8 cellular contexts compared by ENCODE assay signal in genomic region chr1:3746389-3746783, GRCh38. TPM values are rescaled to one million over a fixed set of nuclear protein-coding genes. Genes with fewer than 3 reads are reported as not detected.
A peak's percentile ranks its signal among the peaks of the same experiment; 100 is the strongest.
DNase-seq lines count a peak whose midpoint lies in the region; ATAC-seq and TF ChIP-seq lines count a peak whose summit lies in the region.

No MANE protein-coding gene starts in this region.

- H3K9me2 ChIP-seq in SK-N-SH: no peaks in the 10 kb centered on the region

- H2AFZ ChIP-seq in SK-N-SH (ENCODE audit: low read depth): no peak overlapping the region

- no peak for TF ChIP-seq CTCF in SK-N-SH (IDR thresholded peaks at IDR 0.05)
- TF ChIP-seq CTCF in fibroblast of the aortic adventitia (IDR thresholded peaks at IDR 0.05; ENCODE audit: insufficient read depth, low read length): no peak
- no peak for TF ChIP-seq CTCF in psoas muscle (IDR thresholded peaks at IDR 0.05)

- H3K4me2 ChIP-seq in SK-N-SH: peak overlapping the region; percentile 75

- H3K4me3 ChIP-seq in SK-N-SH (ENCODE audit: low read depth in 2 of 2, low read length in 1 of 2) (peak overlapping the region; percentile 56 to 79), fibroblast of the aortic adventitia (ENCODE audit: low read depth, low read length) (peak overlapping the region; percentile 71), psoas muscle (peak overlapping the region; percentile 91)

- intact Hi-C loops in psoas muscle (cut with DNase I): no loop called here

- peaks cover 10% of the 10 kb centered on the region for H3F3A ChIP-seq in SK-N-SH (replicated peaks; ENCODE audit: insufficient read depth)

- peak; percentile 8 for ATAC-seq in GM18502 (IDR thresholded peaks at IDR 0.05; ENCODE audit: poor library complexity, unreplicated experiment)
- peak; percentile 45 to 76 (median 68) for ATAC-seq in psoas muscle
- no peak for ATAC-seq in GM19328 (IDR thresholded peaks at IDR 0.05; ENCODE audit: unreplicated experiment)
- no peak for ATAC-seq in GM21737 (IDR thresholded peaks at IDR 0.05; ENCODE audit: unreplicated experiment)

- 39% methylated on average over 5 of the region's 30 CpGs for WGBS in SK-N-SH (ENCODE audit: low lambda C conversion rate)
- WGBS in psoas muscle, 3 donors: 14 to 16% (median 15%) methylated on average over 30 of the region's 30 CpGs

- H3K79me2 ChIP-seq in SK-N-SH (ENCODE audit: insufficient read depth): peaks cover 4% of the 10 kb centered on the region; the same call in 1 of the 2 replicates

- peak overlapping the region; percentile 49; the same call in 1 of the 2 replicates for H3K9ac ChIP-seq in SK-N-SH

- no peak for TF ChIP-seq EP300 in SK-N-SH (IDR thresholded peaks at IDR 0.05; ENCODE audit: borderline replicate concordance in 1 of 2, low read depth in 1 of 2, low read length in 1 of 2)

- POLR2A ChIA-PET in SK-N-SH (lab: Yijun Ruan, JAX): no interaction called here

- DNase-seq in SK-N-SH: no peak
- DNase-seq in fibroblast of the aortic adventitia (ENCODE audit: low read depth): no peak
- DNase-seq in psoas muscle: peak in 1 of 2 donors; percentile 61
- no peak for DNase-seq in NCI-H1930 (lab: John Stamatoyannopoulos, UW)
- DNase-seq in occipital lobe (lab: John Stamatoyannopoulos, UW): no peak

- no peak overlapping the region; a peak in 1 of 4 replicates for H3K27ac ChIP-seq in SK-N-SH (ENCODE audit: low read depth in 2 of 2, low read length in 1 of 2)
- H3K27ac ChIP-seq in psoas muscle: peak overlapping the region; percentile 79

- H3K27me3 ChIP-seq in SK-N-SH (ENCODE audit: insufficient read depth) (no peaks in the 10 kb centered on the region), psoas muscle (ENCODE audit: insufficient read depth in 3 of 3, low read length in 2 of 3) (no peaks in the 10 kb centered on the region)

- no peak for TF ChIP-seq RAD21 in SK-N-SH (IDR thresholded peaks at IDR 0.05; ENCODE audit: low read length)

- CTCF ChIA-PET in SK-N-SH (lab: Yijun Ruan, JAX): interaction anchor here (1.0 to 1.4 kb wide), 2 partner anchors 19 to 22 kb away, joined by 5 to 7 read pairs; no protein-coding TSS in a partner anchor

- H4K20me1 ChIP-seq in SK-N-SH (ENCODE audit: insufficient read depth): no peaks in the 10 kb centered on the region

- H3K4me1 ChIP-seq in SK-N-SH (ENCODE audit: control insufficient read depth in 1 of 2, insufficient read depth in 2 of 2, low read depth in 1 of 2, low read length in 1 of 2): peaks cover 0 to 28% of the 10 kb centered on the region in 2 experiments; a peak in 1 of 4 replicates
- peaks cover 22% of the 10 kb centered on the region for H3K4me1 ChIP-seq in psoas muscle

- H3K36me3 ChIP-seq in SK-N-SH (replicated peaks in 1 of 2; ENCODE audit: control insufficient read depth in 1 of 2, insufficient read depth in 2 of 2, low read length in 1 of 2) (peaks cover 0 to 19% of the 10 kb centered on the region in 2 experiments), psoas muscle (ENCODE audit: insufficient read depth in 1 of 2, low read depth in 1 of 2) (peaks cover 0 to 17% of the 10 kb centered on the region in 2 donors)

- no peaks in the 10 kb centered on the region for H3K9me3 ChIP-seq in SK-N-SH
- no peaks in the 10 kb centered on the region for H3K9me3 ChIP-seq in psoas muscle

TF ChIP-seq in SK-N-SH, 30 proteins besides CTCF, POLR2A, EP300 and RAD21:
- TF ChIP-seq REST (IDR thresholded peaks at IDR 0.05; ENCODE audit: low read depth, low read length) (no peak), RCOR1 (IDR thresholded peaks at IDR 0.05; ENCODE audit: low read length) (no peak), NFIC (IDR thresholded peaks at IDR 0.05; ENCODE audit: borderline replicate concordance) (no peak), SMC3 (IDR thresholded peaks at IDR 0.05; ENCODE audit: low read depth, low read length) (no peak), RXRA (IDR thresholded peaks at IDR 0.05; ENCODE audit: borderline replicate concordance, low read depth) (no peak), TAF1 (IDR thresholded peaks at IDR 0.05; ENCODE audit: borderline replicate concordance, low read depth, low read length) (no peak)
- TF ChIP-seq, protein P1, sequence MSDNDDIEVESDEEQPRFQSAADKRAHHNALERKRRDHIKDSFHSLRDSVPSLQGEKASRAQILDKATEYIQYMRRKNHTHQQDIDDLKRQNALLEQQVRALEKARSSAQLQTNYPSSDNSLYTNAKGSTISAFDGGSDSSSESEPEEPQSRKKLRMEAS (IDR thresholded peaks at IDR 0.05; ENCODE audit: low read depth): no peak

RNA-seq across cellular contexts. Expression of gene CCDC27, which starts 5.9 kb away (rescaled TPM):
- polyA plus RNA-seq in SK-N-SH (2012; rRNA removed) (not detected in 2 replicates), psoas muscle (under 1 TPM in 2 of 3 donors, not detected in 1; 0.03 to 0.04 TPM)
- not detected in 2 replicates for polyA plus RNA-seq in SK-N-SH (2012; cell fraction: cytosol; rRNA removed)
- polyA plus RNA-seq in SK-N-SH (2012; cell fraction: nucleus; rRNA removed): not detected in 2 replicates
- total RNA-seq in fibroblast of the aortic adventitia (ENCODE audit: low replicate concordance) (not detected in 2 replicates), psoas muscle (under 1 TPM in 2 of 4 donors, not detected in 2; 0.16 to 0.17 TPM), occipital lobe (not detected)

RNA-seq across cellular contexts. Expression of gene SMIM1, which starts 26.2 kb away (rescaled TPM):
- polyA plus RNA-seq in SK-N-SH (2012; rRNA removed) (5.9 and 6.1 TPM in 2 replicates), psoas muscle (1 to 10 TPM in 1 of 3 donors, under 1 TPM in 2; 0.57 to 1.4 (median 0.60) TPM)
- 3.7 and 5.5 TPM in 2 replicates for polyA plus RNA-seq in SK-N-SH (2012; cell fraction: cytosol; rRNA removed)
- 2.6 and 4.2 TPM in 2 replicates for polyA plus RNA-seq in SK-N-SH (2012; cell fraction: nucleus; rRNA removed)
- total RNA-seq in fibroblast of the aortic adventitia (ENCODE audit: low replicate concordance) (4.6 TPM in 1 of 2 replicates, not detected in the other), psoas muscle (1 to 10 TPM; 1.1 to 2.1 (median 1.5) TPM), occipital lobe (2.0 TPM)

RNA-seq across cellular contexts. Expression of gene LRRC47, which starts 49.9 kb away (rescaled TPM):
- polyA plus RNA-seq in SK-N-SH (2012; rRNA removed): 26.9 and 34.6 TPM in 2 replicates
- polyA plus RNA-seq in SK-N-SH (2012; cell fraction: cytosol; rRNA removed): 25.0 and 31.4 TPM in 2 replicates
- polyA plus RNA-seq in SK-N-SH (2012; cell fraction: nucleus; rRNA removed): 52.1 and 53.1 TPM in 2 replicates
- 22.9 and 37.8 TPM in 2 replicates for total RNA-seq in fibroblast of the aortic adventitia (ENCODE audit: low replicate concordance)
- total RNA-seq in psoas muscle: 100 to 1,000 TPM in 1 of 4 donors, 10 to 100 TPM in 3; 93.9 to 126 (median 97.3) TPM
- 10 to 100 TPM; 44.3 to 92.5 (median 57.6) TPM for polyA plus RNA-seq in psoas muscle
- 31.4 TPM for total RNA-seq in occipital lobe

Comparison
In these comparisons a context has a peak if more than half of its experiments do, and no peak if none do; other contexts are left out.
1. ATAC-seq: peak in GM18502 (single experiment) and psoas muscle (4 of 4); none in GM19328 (single experiment) and GM21737 (single experiment).
2. Peak in every context shown above with its lines, with median percentiles within 50 percentile points of each other: H3K4me3 ChIP-seq.